Comparison of ENCODE assay signal across 9 cellular contexts in genomic region chr5:80656425-80656824, GRCh38. TPM values are rescaled to one million over a fixed set of nuclear protein-coding genes. Genes with fewer than 3 reads are reported as not detected.
A peak's percentile ranks its signal among the peaks of the same experiment; 100 is the strongest.
DNase-seq lines count a peak whose midpoint lies in the region; ATAC-seq and TF ChIP-seq lines count a peak whose summit lies in the region.
"Had no signal": no experiment of that assay in that cellular context is flagged by ENCODE, and none has a peak within 500 bp of the region (broad histone marks: within the 10 kb centered on the region; RNA-seq: fewer than 3 reads in every experiment).

No MANE protein-coding gene starts in this region.

- H3K27me3 Mint-ChIP-seq in natural killer cell treated with Interleukin-12 subunit alpha and Interleukin-12 subunit beta and Interleukin-15 and Interleukin-18, amount 100 ng/mL, for 72 hours: no peaks in the 10 kb centered on the region

- peaks cover 26 to 51% of the 10 kb centered on the region in 2 donors for H3K36me3 Mint-ChIP-seq in activated naive CD4-positive, alpha-beta T cell treated with anti-CD3 and anti-CD28 coated beads, Interleukin-2, amount 50 U/mL, for 72 hours
- H3K36me3 Mint-ChIP-seq in natural killer cell treated with Interleukin-12 subunit alpha and Interleukin-12 subunit beta and Interleukin-15 and Interleukin-18, amount 100 ng/mL, for 72 hours: peaks cover 37% of the 10 kb centered on the region

- in situ Hi-C loops in G401 (cut with HindIII; ENCODE audit: low sequenced_read_pairs): no loop called here

- no peaks in the 10 kb centered on the region for H3K9me3 Mint-ChIP-seq in activated naive CD4-positive, alpha-beta T cell treated with anti-CD3 and anti-CD28 coated beads, Interleukin-2, amount 50 U/mL, for 72 hours
- no peaks in the 10 kb centered on the region for H3K9me3 Mint-ChIP-seq in natural killer cell treated with Interleukin-12 subunit alpha and Interleukin-12 subunit beta and Interleukin-15 and Interleukin-18, amount 100 ng/mL, for 72 hours

- ATAC-seq in activated naive CD4-positive, alpha-beta T cell treated with anti-CD3 and anti-CD28 coated beads, Interleukin-2, amount 50 U/mL, for 72 hours: no peak
- no peak for ATAC-seq in natural killer cell treated with Interleukin-12 subunit alpha and Interleukin-12 subunit beta and Interleukin-15 and Interleukin-18, amount 100 ng/mL, for 72 hours
- ATAC-seq in GM18861 (IDR thresholded peaks at IDR 0.05; ENCODE audit: unreplicated experiment): no peak

- H3K4me1 Mint-ChIP-seq in natural killer cell treated with Interleukin-12 subunit alpha and Interleukin-12 subunit beta and Interleukin-15 and Interleukin-18, amount 100 ng/mL, for 72 hours (ENCODE audit: low read depth in 2 of 2): peaks cover 16 to 20% of the 10 kb centered on the region in 2 donors

- peak overlapping the region; percentile 21 for H3K4me3 Mint-ChIP-seq in natural killer cell treated with Interleukin-12 subunit alpha and Interleukin-12 subunit beta and Interleukin-15 and Interleukin-18, amount 100 ng/mL, for 72 hours

- H3K27ac Mint-ChIP-seq in activated naive CD4-positive, alpha-beta T cell treated with anti-CD3 and anti-CD28 coated beads, Interleukin-2, amount 50 U/mL, for 72 hours: peak overlapping the region; percentile 79 to 89
- H3K27ac Mint-ChIP-seq in natural killer cell treated with Interleukin-12 subunit alpha and Interleukin-12 subunit beta and Interleukin-15 and Interleukin-18, amount 100 ng/mL, for 72 hours: peak overlapping the region; percentile 91 to 92

- DNase-seq in DMS53 (lab: John Stamatoyannopoulos, UW) (peak; percentile 7), DMS53 treated with DMSO at 0.1 percent for 48 hours (lab: John Stamatoyannopoulos, UW; ENCODE audit: unreplicated experiment) (no peak), G401 (ENCODE audit: low spot score) (no peak), C1 segment of cervical spinal cord (lab: John Stamatoyannopoulos, UW) (no peak)
- no peak for DNase-seq in activated naive CD4-positive, alpha-beta T cell treated with anti-CD3 and anti-CD28 coated beads, Interleukin-2, amount 50 U/mL, for 72 hours (ENCODE audit: low spot score in 2 of 2)
- no peak for DNase-seq in natural killer cell treated with Interleukin-12 subunit alpha and Interleukin-12 subunit beta and Interleukin-15 and Interleukin-18, amount 100 ng/mL, for 72 hours (ENCODE audit: low spot score)
- DNase-seq: NCI-H510A treated with DMSO at 0.1 percent for 48 hours had no signal

- 0 out of 2 replicates have a peak, but pooled peaks have one; percentile 5 for TF ChIP-seq RAD21 in Ishikawa (IDR thresholded peaks at IDR 0.05; ENCODE audit: low read depth)

- no peak for TF ChIP-seq EP300 in Ishikawa (IDR thresholded peaks at IDR 0.05; ENCODE audit: borderline replicate concordance)

TF ChIP-seq in Ishikawa, 13 proteins besides CTCF, POLR2A, EP300 and RAD21:
- TF ChIP-seq EGR1 (IDR thresholded peaks at IDR 0.05) (no peak), USF1 (IDR thresholded peaks at IDR 0.05) (no peak), TEAD4 (IDR thresholded peaks at IDR 0.05) (no peak), ZBTB7A (IDR thresholded peaks at IDR 0.05; ENCODE audit: low read depth) (no peak), FOXM1 (IDR thresholded peaks at IDR 0.05; ENCODE audit: borderline replicate concordance, low read depth) (no peak), REST (IDR thresholded peaks at IDR 0.05; ENCODE audit: low read depth) (no peak), NFIC (IDR thresholded peaks at IDR 0.05) (no peak), YY1 (IDR thresholded peaks at IDR 0.05; ENCODE audit: low read depth) (no peak), TAF1 (IDR thresholded peaks at IDR 0.05; ENCODE audit: low read depth) (no peak), CREB1 (IDR thresholded peaks at IDR 0.05; ENCODE audit: low read depth) (no peak), TCF12 (IDR thresholded peaks at IDR 0.05; ENCODE audit: low read depth) (no peak), MAX (IDR thresholded peaks at IDR 0.05) (no peak), CEBPB (IDR thresholded peaks at IDR 0.05) (no peak)
TF ChIP-seq in Ishikawa: peak in this region for 0.

RNA-seq across cellular contexts. Expression of gene DHFR, which starts 1.6 kb away (rescaled TPM):
- total RNA-seq in activated naive CD4-positive, alpha-beta T cell treated with anti-CD3 and anti-CD28 coated beads, Interleukin-2, amount 50 U/mL, for 72 hours: 10 to 100 TPM; 81.0 to 89.6 TPM
- total RNA-seq in natural killer cell treated with Interleukin-12 subunit alpha and Interleukin-12 subunit beta and Interleukin-15 and Interleukin-18, amount 100 ng/mL, for 72 hours: 10 to 100 TPM; 29.2 to 73.8 TPM
- 108 and 124 TPM in 2 replicates for total RNA-seq in G401 (2014; rRNA removed; shearing (Covaris generic))

RNA-seq across cellular contexts. Expression of gene MSH3, which starts 2.0 kb away (rescaled TPM):
- total RNA-seq in activated naive CD4-positive, alpha-beta T cell treated with anti-CD3 and anti-CD28 coated beads, Interleukin-2, amount 50 U/mL, for 72 hours: 10 to 100 TPM; 22.5 to 23.2 TPM
- total RNA-seq in natural killer cell treated with Interleukin-12 subunit alpha and Interleukin-12 subunit beta and Interleukin-15 and Interleukin-18, amount 100 ng/mL, for 72 hours: 10 to 100 TPM; 13.7 to 25.9 TPM
- 16.2 and 16.8 TPM in 2 replicates for total RNA-seq in G401 (2014; rRNA removed; shearing (Covaris generic))
